In the genomic region with DNA sequence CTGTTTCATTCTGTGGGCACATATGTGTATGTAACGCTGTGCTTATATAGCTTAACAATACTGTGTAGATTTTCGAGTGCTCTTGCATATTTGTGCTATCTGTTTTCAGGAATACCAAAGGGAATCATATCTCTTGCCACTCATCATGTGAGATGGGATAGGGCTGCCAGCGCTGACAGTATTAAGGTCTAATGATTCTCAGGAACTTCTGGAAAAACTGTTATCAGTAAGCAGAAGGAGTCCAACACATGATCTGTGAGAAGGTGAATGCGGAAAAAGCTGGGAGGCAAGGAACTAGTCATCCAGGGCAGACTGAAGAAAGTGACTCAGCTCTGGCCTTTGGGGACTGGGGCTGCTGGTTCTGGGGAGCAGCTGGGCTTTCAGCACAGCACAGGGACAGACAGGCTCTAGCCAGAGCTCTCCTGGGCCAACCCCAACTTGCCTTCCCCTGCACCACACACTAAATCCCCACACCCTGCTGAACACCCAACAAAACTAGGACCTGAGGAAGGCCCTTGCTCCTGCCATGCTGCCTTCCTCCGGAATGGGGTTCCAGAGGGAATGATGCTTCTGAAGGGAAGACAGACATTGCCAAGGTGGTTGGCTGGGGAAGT, we compare ENCODE assay signal across 10 cellular contexts. TPM values are rescaled to one million over a fixed set of nuclear protein-coding genes. Genes with fewer than 3 reads are reported as not detected.
"Had no signal": no experiment of that assay in that cellular context is flagged by ENCODE, and none has a peak within 500 bp of the region (broad histone marks: within the 10 kb centered on the region; RNA-seq: fewer than 3 reads in every experiment).

No MANE protein-coding gene starts in this region.

RNA-seq across cellular contexts. Expression of gene DUOX2, which starts 34.2 kb away (rescaled TPM):
- total RNA-seq: LHCN-M2; M059J; PC-3; SJCRH30; T-helper 2 cell treated with Interferon-gamma antibody and Interleukin-4, amounts not matched to agents 100 ng/mL and 5 ng/mL, for 36 hours had no signal
- polyA plus RNA-seq: SK-N-SH had no signal

RNA-seq across cellular contexts. Expression of gene DUOXA2, which starts 34.4 kb away (rescaled TPM):
- total RNA-seq: activated CD4-positive, alpha-beta memory T cell treated with anti-CD3 and anti-CD28 coated beads for 36 hours; activated CD4-positive, alpha-beta T cell treated with anti-CD3 and anti-CD28 coated beads, Interleukin-2, amount 10 ng/mL, durations not matched to agents 7 days and 5 days; activated naive CD4-positive, alpha-beta T cell treated with anti-CD3 and anti-CD28 coated beads, Interleukin-2, amount 50 U/mL, for 72 hours; activated T-cell treated with anti-CD3 and anti-CD28 coated beads, Interleukin-2, amount 50 U/mL, for 4 hours; LHCN-M2; PC-3; SJCRH30; T-helper 2 cell treated with Interferon-gamma antibody and Interleukin-4, amounts not matched to agents 100 ng/mL and 5 ng/mL, for 36 hours had no signal
- polyA plus RNA-seq: SK-N-SH had no signal

RNA-seq across cellular contexts. Expression of gene DUOXA1, which starts 49.9 kb away (rescaled TPM):
- total RNA-seq: activated CD4-positive, alpha-beta T cell treated with anti-CD3 and anti-CD28 coated beads, Interleukin-2, amount 10 ng/mL, durations not matched to agents 7 days and 5 days; LHCN-M2; M059J; PC-3; T-helper 2 cell treated with Interferon-gamma antibody and Interleukin-4, amounts not matched to agents 100 ng/mL and 5 ng/mL, for 36 hours had no signal

RNA-seq across cellular contexts. Expression of gene DUOX1, which starts 50.1 kb away (rescaled TPM):
- total RNA-seq: activated CD4-positive, alpha-beta T cell treated with anti-CD3 and anti-CD28 coated beads, Interleukin-2, amount 10 ng/mL, durations not matched to agents 7 days and 5 days; M059J; PC-3; SJCRH30; T-helper 2 cell treated with Interferon-gamma antibody and Interleukin-4, amounts not matched to agents 100 ng/mL and 5 ng/mL, for 36 hours had no signal
- polyA plus RNA-seq: SK-N-SH had no signal
